ENCODE assay signal across 12 cellular contexts in the genomic region with DNA sequence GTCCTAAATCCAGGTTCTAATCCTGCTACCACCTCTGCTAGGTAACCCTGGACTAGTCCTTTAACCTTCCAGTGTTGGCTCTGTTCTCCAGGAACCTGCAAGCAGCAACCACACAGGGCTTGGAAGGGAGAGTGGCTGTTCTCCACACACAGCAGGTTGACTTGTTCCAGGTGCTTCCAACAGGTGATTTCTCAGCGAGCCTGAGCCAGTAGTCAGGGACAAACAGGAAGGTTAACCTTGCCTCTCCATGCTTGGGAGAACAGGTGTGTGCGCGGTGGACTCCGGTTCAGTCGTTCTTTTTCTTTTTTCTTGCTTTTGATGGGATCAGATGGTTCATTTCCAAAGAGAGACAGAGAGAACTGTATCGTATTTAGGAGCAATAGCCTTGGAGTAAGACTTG. TPM values are rescaled to one million over a fixed set of nuclear protein-coding genes. Genes with fewer than 3 reads are reported as not detected.
DNase-seq lines count a peak whose midpoint lies in the region; ATAC-seq, FAIRE-seq and TF ChIP-seq lines count a peak whose summit lies in the region.
"Had no signal": no experiment of that assay in that cellular context is flagged by ENCODE, and none has a peak within 500 bp of the region (broad histone marks: within the 10 kb centered on the region; RNA-seq: fewer than 3 reads in every experiment).

No MANE protein-coding gene starts in this region.

- no peak for FAIRE-seq in bronchial epithelial cell (lab: Jason Lieb, UNC)

- peaks cover 10% of the 10 kb centered on the region for H3K4me1 ChIP-seq in CD8-positive, alpha-beta T cell (ENCODE audit: insufficient read depth, low read length)
- H3K4me1 ChIP-seq in Loucy (ENCODE audit: insufficient read depth, low read length, poor library complexity, severe bottlenecking), result peaks cover 36% of the 10 kb centered on the region

- H4K20me1 ChIP-seq in Loucy (ENCODE audit: insufficient read depth, low read length, poor library complexity, severe bottlenecking), result peaks cover 3% of the 10 kb centered on the region

- TF ChIP-seq CTCF in CD8-positive, alpha-beta T cell (IDR thresholded peaks at IDR 0.05), result no peak
- TF ChIP-seq CTCF in Loucy (conservative IDR thresholded peaks at IDR 0.05; ENCODE audit: low read length) (no peak), bronchial epithelial cell (IDR thresholded peaks at IDR 0.05; ENCODE audit: insufficient read depth, low read length, severe bottlenecking) (no peak)

- no peak for ATAC-seq in CD8-positive, alpha-beta T cell
- no peak for ATAC-seq in naive B cell (ENCODE audit: low read depth in 2 of 2)
- no peak for ATAC-seq in HG02884 (IDR thresholded peaks at IDR 0.05; ENCODE audit: unreplicated experiment)

- H2AFZ ChIP-seq in Loucy (ENCODE audit: low read length), result peak overlapping the region; percentile 80

- CTCF ChIA-PET in CD8-positive, alpha-beta T cell (lab: Charles Lee), result no interaction called here

- peak overlapping the region; percentile 80 for H3K4me2 ChIP-seq in Loucy (ENCODE audit: low read depth, low read length, poor library complexity, severe bottlenecking)

- H3K79me2 ChIP-seq in Loucy (ENCODE audit: insufficient read depth, low read length), result peaks cover 19% of the 10 kb centered on the region

- no peaks in the 10 kb centered on the region for H3K9me2 ChIP-seq in Loucy (replicated peaks; ENCODE audit: low read depth, low read length)

- no peaks in the 10 kb centered on the region for H3K27me3 ChIP-seq in CD8-positive, alpha-beta T cell (ENCODE audit: insufficient read depth, low read length)
- no peaks in the 10 kb centered on the region for H3K27me3 ChIP-seq in Loucy (ENCODE audit: insufficient read depth, low read length, poor library complexity, severe bottlenecking)
- H3K27me3 ChIP-seq in bronchial epithelial cell (ENCODE audit: control insufficient read depth, insufficient read depth, low read length), result no peaks in the 10 kb centered on the region

- H3K9me3 Mint-ChIP-seq in CD8-positive, alpha-beta T cell, result no peaks in the 10 kb centered on the region
- peaks cover 0 to 3% (median 0%) of the 10 kb centered on the region in 7 donors for H3K9me3 Mint-ChIP-seq in naive B cell

- no peaks in the 10 kb centered on the region for H3K36me3 ChIP-seq in CD8-positive, alpha-beta T cell (ENCODE audit: insufficient read depth, low read length)
- H3K36me3 ChIP-seq in Loucy (ENCODE audit: insufficient read depth, low read length) (no peaks in the 10 kb centered on the region), bronchial epithelial cell (ENCODE audit: control insufficient read depth, insufficient read depth, low read length) (no peaks in the 10 kb centered on the region)
- H3K36me3 ChIP-seq: heart right ventricle, SJSA1, upper lobe of left lung had no signal

- peaks cover 3% of the 10 kb centered on the region; the same call in 1 of the 2 replicates for H3F3A ChIP-seq in Loucy (ENCODE audit: low read depth)

- H3K27ac ChIP-seq in CD8-positive, alpha-beta T cell (ENCODE audit: low read depth, low read length), result no peak overlapping the region
- H3K27ac ChIP-seq: SJSA1 had no signal

- peak overlapping the region; percentile 65 for H3K4me3 ChIP-seq in CD8-positive, alpha-beta T cell (ENCODE audit: low read depth, low read length)
- H3K4me3 ChIP-seq in Loucy (ENCODE audit: low read length, poor library complexity, severe bottlenecking), result peak overlapping the region; percentile 72
- H3K4me3 ChIP-seq in bronchial epithelial cell (ENCODE audit: low read depth, low read length), result no peak overlapping the region

- no peak for DNase-seq in CD8-positive, alpha-beta T cell
- DNase-seq in bronchial epithelial cell (ENCODE audit: low read depth) (peak; percentile 17), naive B cell (no peak), NAMALWA (ENCODE audit: low spot score) (no peak), occipital lobe (lab: John Stamatoyannopoulos, UW) (no peak), SIG-M5 (lab: John Stamatoyannopoulos, UW) (no peak)
- DNase-seq: activated gamma-delta T cell, heart right ventricle had no signal

- H3K9ac ChIP-seq in Loucy (ENCODE audit: low read depth, low read length, poor library complexity, severe bottlenecking), result peak overlapping the region; percentile 66

- H3K27me3 Mint-ChIP-seq in CD8-positive, alpha-beta T cell (ENCODE audit: low read depth), result peaks cover 29% of the 10 kb centered on the region
- peaks cover 50 to 58% (median 58%) of the 10 kb centered on the region in 3 donors for H3K27me3 Mint-ChIP-seq in naive B cell

- H3K27ac Mint-ChIP-seq in CD8-positive, alpha-beta T cell, result no peak overlapping the region
- no peak overlapping the region for H3K27ac Mint-ChIP-seq in naive B cell

- H3K9me3 ChIP-seq in CD8-positive, alpha-beta T cell (ENCODE audit: low read length), result no peaks in the 10 kb centered on the region
- H3K9me3 ChIP-seq in Loucy (ENCODE audit: insufficient read depth, low read depth, low read length), result no peaks in the 10 kb centered on the region
- H3K9me3 ChIP-seq: heart right ventricle, SJSA1, upper lobe of left lung had no signal

- peak overlapping the region; percentile 91 for H3K4me3 Mint-ChIP-seq in CD8-positive, alpha-beta T cell
- peak overlapping the region; percentile 64 to 90 (median 80) for H3K4me3 Mint-ChIP-seq in naive B cell

- peaks cover 4% of the 10 kb centered on the region for H3K36me3 Mint-ChIP-seq in CD8-positive, alpha-beta T cell
- H3K36me3 Mint-ChIP-seq in naive B cell, result peaks cover 0 to 19% of the 10 kb centered on the region in 2 donors

- H3K4me1 Mint-ChIP-seq in CD8-positive, alpha-beta T cell (ENCODE audit: low read depth), result peaks cover 23% of the 10 kb centered on the region
- H3K4me1 Mint-ChIP-seq in naive B cell, result peaks cover 15 to 24% (median 17%) of the 10 kb centered on the region in 3 donors

- intact Hi-C loops in CD8-positive, alpha-beta T cell (cut with DNase I, micrococcal nuclease), result no loop called here

- POLR2A ChIA-PET in CD8-positive, alpha-beta T cell (lab: Charles Lee), result no interaction called here

RNA-seq across cellular contexts. Expression of a gene that starts 0.8 kb away (rescaled TPM):
- total RNA-seq in CD8-positive, alpha-beta T cell, result 1 to 10 TPM; 3.4 TPM
- total RNA-seq in bronchial epithelial cell (0.77 and 1.8 TPM in 2 replicates), occipital lobe (14.3 TPM)
- polyA plus RNA-seq in naive B cell (ENCODE audit: low read depth in 6 of 6), result not detected
